Comparison of ENCODE assay signal across 8 cellular contexts in the genomic region with DNA sequence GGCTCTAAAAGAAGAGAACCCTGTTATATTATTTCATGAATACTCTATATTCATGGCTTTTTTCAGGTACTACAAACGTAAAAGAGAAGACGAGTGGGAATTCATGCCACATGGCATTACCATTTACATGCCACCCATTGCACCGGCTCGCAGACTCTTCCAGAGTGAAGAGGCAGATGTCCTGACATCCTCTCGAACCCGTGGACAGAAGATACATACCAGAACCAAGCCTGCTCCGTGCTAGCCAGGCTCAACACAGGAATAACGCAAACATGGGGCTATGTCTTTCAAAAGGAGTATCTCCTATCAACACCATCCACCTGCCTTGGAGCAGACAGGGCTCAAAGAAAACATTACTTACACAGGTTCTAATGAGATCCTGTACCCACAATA.
DNase-seq lines count a peak whose midpoint lies in the region; ATAC-seq, FAIRE-seq and TF ChIP-seq lines count a peak whose summit lies in the region.

No MANE protein-coding gene starts in this region.

- H3K27me3 Mint-ChIP-seq in activated CD4-positive, alpha-beta memory T cell treated with anti-CD3 and anti-CD28 coated beads, Interleukin-2, amount 10 ng/mL, durations not matched to agents 7 days and 5 days, result peaks cover 3% of the 10 kb centered on the region
- H3K27me3 Mint-ChIP-seq in activated CD4-positive, alpha-beta memory T cell treated with anti-CD3 and anti-CD28 coated beads for 36 hours, result no peaks in the 10 kb centered on the region
- H3K27me3 Mint-ChIP-seq in activated CD8-positive, alpha-beta T cell treated with anti-CD3 and anti-CD28 coated beads, Interleukin-2, amount 10 ng/mL, durations not matched to agents 7 days and 5 days (ENCODE audit: low read depth), result no peaks in the 10 kb centered on the region

- no peak overlapping the region for H3K4me3 Mint-ChIP-seq in activated CD4-positive, alpha-beta memory T cell treated with anti-CD3 and anti-CD28 coated beads, Interleukin-2, amount 10 ng/mL, durations not matched to agents 7 days and 5 days
- no peak overlapping the region for H3K4me3 Mint-ChIP-seq in activated CD4-positive, alpha-beta memory T cell treated with anti-CD3 and anti-CD28 coated beads for 36 hours
- peak overlapping the region; percentile 8 for H3K4me3 Mint-ChIP-seq in activated CD8-positive, alpha-beta T cell treated with anti-CD3 and anti-CD28 coated beads, Interleukin-2, amount 10 ng/mL, durations not matched to agents 7 days and 5 days

- H3K9me3 ChIP-seq in HepG2 (ENCODE audit: low read length) (no peaks in the 10 kb centered on the region), tibial artery (no peaks in the 10 kb centered on the region)

- no peak for FAIRE-seq in HepG2 (lab: Jason Lieb, UNC)

- peaks cover 2% of the 10 kb centered on the region for H3K9me3 Mint-ChIP-seq in activated CD4-positive, alpha-beta memory T cell treated with anti-CD3 and anti-CD28 coated beads, Interleukin-2, amount 10 ng/mL, durations not matched to agents 7 days and 5 days
- H3K9me3 Mint-ChIP-seq in activated CD4-positive, alpha-beta memory T cell treated with anti-CD3 and anti-CD28 coated beads for 36 hours, result no peaks in the 10 kb centered on the region
- H3K9me3 Mint-ChIP-seq in activated CD8-positive, alpha-beta T cell treated with anti-CD3 and anti-CD28 coated beads, Interleukin-2, amount 10 ng/mL, durations not matched to agents 7 days and 5 days (ENCODE audit: insufficient read depth), result no peaks in the 10 kb centered on the region

- H3K4me1 ChIP-seq in HepG2 (ENCODE audit: insufficient read depth, low read length), result peaks cover 53% of the 10 kb centered on the region
- peaks cover 0 to 52% (median 36%) of the 10 kb centered on the region in 4 donors for H3K4me1 ChIP-seq in tibial artery

- H3K36me3 Mint-ChIP-seq in activated CD4-positive, alpha-beta memory T cell treated with anti-CD3 and anti-CD28 coated beads, Interleukin-2, amount 10 ng/mL, durations not matched to agents 7 days and 5 days (ENCODE audit: low read depth), result peaks cover 48% of the 10 kb centered on the region
- peaks cover 38% of the 10 kb centered on the region for H3K36me3 Mint-ChIP-seq in activated CD4-positive, alpha-beta memory T cell treated with anti-CD3 and anti-CD28 coated beads for 36 hours
- H3K36me3 Mint-ChIP-seq in activated CD8-positive, alpha-beta T cell treated with anti-CD3 and anti-CD28 coated beads, Interleukin-2, amount 10 ng/mL, durations not matched to agents 7 days and 5 days (ENCODE audit: low read depth), result peaks cover 36% of the 10 kb centered on the region

- no peak for TF ChIP-seq CTCF in HepG2 (CRISPR knock-in tag; IDR thresholded peaks at IDR 0.05)
- no peak for TF ChIP-seq CTCF in tibial artery (IDR thresholded peaks at IDR 0.05)

- no peaks in the 10 kb centered on the region for H3K27me3 ChIP-seq in HepG2 (ENCODE audit: control insufficient read depth in 1 of 2, insufficient read depth in 2 of 2, low read length in 2 of 2)
- H3K27me3 ChIP-seq in tibial artery, result no peaks in the 10 kb centered on the region

- peaks cover 41% of the 10 kb centered on the region for H3K4me1 Mint-ChIP-seq in activated CD4-positive, alpha-beta memory T cell treated with anti-CD3 and anti-CD28 coated beads, Interleukin-2, amount 10 ng/mL, durations not matched to agents 7 days and 5 days
- peaks cover 37% of the 10 kb centered on the region for H3K4me1 Mint-ChIP-seq in activated CD4-positive, alpha-beta memory T cell treated with anti-CD3 and anti-CD28 coated beads for 36 hours (ENCODE audit: low read depth)
- H3K4me1 Mint-ChIP-seq in activated CD8-positive, alpha-beta T cell treated with anti-CD3 and anti-CD28 coated beads, Interleukin-2, amount 10 ng/mL, durations not matched to agents 7 days and 5 days (ENCODE audit: low read depth), result peaks cover 42% of the 10 kb centered on the region

- no peaks in the 10 kb centered on the region for H4K20me1 ChIP-seq in HepG2 (ENCODE audit: insufficient read depth, low read length)

- peak overlapping the region; percentile 75 for H3K27ac Mint-ChIP-seq in activated CD4-positive, alpha-beta memory T cell treated with anti-CD3 and anti-CD28 coated beads, Interleukin-2, amount 10 ng/mL, durations not matched to agents 7 days and 5 days
- no peak overlapping the region for H3K27ac Mint-ChIP-seq in activated CD4-positive, alpha-beta memory T cell treated with anti-CD3 and anti-CD28 coated beads for 36 hours
- peak overlapping the region; percentile 85 for H3K27ac Mint-ChIP-seq in activated CD8-positive, alpha-beta T cell treated with anti-CD3 and anti-CD28 coated beads, Interleukin-2, amount 10 ng/mL, durations not matched to agents 7 days and 5 days

- peak overlapping the region; percentile 31; the same call in 1 of the 2 replicates for H3K9ac ChIP-seq in HepG2 (ENCODE audit: insufficient read depth, low read depth, low read length)

- TF ChIP-seq RAD21 in HepG2 (CRISPR knock-in tag; IDR thresholded peaks at IDR 0.05), result no peak

- in situ Hi-C loops in HepG2 (cut with HindIII; ENCODE audit: extremely low pct_ligation_motif_present, low pct_unique_long_range_greater_than_20kb), result no loop called here

- no peak for TF ChIP-seq POLR2A in HepG2 (IDR thresholded peaks at IDR 0.05; ENCODE audit: insufficient read depth in 1 of 2, low read depth in 2 of 2, low read length in 2 of 2)

- POLR2A ChIA-PET in activated CD4-positive, alpha-beta memory T cell treated with anti-CD3 and anti-CD28 coated beads, Interleukin-2, amount 10 ng/mL, durations not matched to agents 7 days and 5 days (lab: Charles Lee), result interaction anchor here (0.7 to 2.1 kb wide), 14 partner anchors 16 to 616 kb away, joined by 3 to 8 read pairs (median 5); a partner anchor contains a TSS
- POLR2A ChIA-PET in activated CD4-positive, alpha-beta memory T cell treated with anti-CD3 and anti-CD28 coated beads for 36 hours (lab: Charles Lee), result interaction anchor here (0.9 to 1.5 kb wide), 3 partner anchors 40 to 132 kb away, joined by 3 to 10 read pairs (median 4); no protein-coding TSS in a partner anchor
- POLR2A ChIA-PET in activated CD8-positive, alpha-beta T cell treated with anti-CD3 and anti-CD28 coated beads, Interleukin-2, amount 10 ng/mL, durations not matched to agents 7 days and 5 days (lab: Charles Lee), result interaction anchor here (1.0 to 1.1 kb wide), 2 partner anchors 134 to 201 kb away, joined by 3 to 7 read pairs; a partner anchor contains a TSS
- POLR2A ChIA-PET in HepG2 (lab: Yijun Ruan, JAX), result interaction anchor here (0.6 to 1.2 kb wide), 11 partner anchors 10 to 249 kb away, joined by 3 to 5 read pairs (median 4); a partner anchor contains a TSS

- WGBS in HepG2 (ENCODE audit: low lambda C conversion rate), result 98% methylated on average over 8 of the region's 8 CpGs

- no peak overlapping the region for H2AFZ ChIP-seq in HepG2 (ENCODE audit: low read length)

- TF ChIP-seq EP300 in HepG2 (IDR thresholded peaks at IDR 0.05; ENCODE audit: low read depth in 2 of 2, low read length in 2 of 2) (no peak), HepG2 (CRISPR knock-in tag; IDR thresholded peaks at IDR 0.05; ENCODE audit: borderline replicate concordance) (no peak)

- ATAC-seq in activated CD8-positive, alpha-beta T cell treated with anti-CD3 and anti-CD28 coated beads, Interleukin-2, amount 10 ng/mL, durations not matched to agents 7 days and 5 days, result no peak
- ATAC-seq in HepG2, result no peak

- DNase-seq in activated CD4-positive, alpha-beta memory T cell treated with anti-CD3 and anti-CD28 coated beads, Interleukin-2, amount 10 ng/mL, durations not matched to agents 7 days and 5 days, result no peak
- no peak for DNase-seq in activated CD4-positive, alpha-beta memory T cell treated with anti-CD3 and anti-CD28 coated beads for 36 hours
- DNase-seq in activated CD8-positive, alpha-beta T cell treated with anti-CD3 and anti-CD28 coated beads, Interleukin-2, amount 10 ng/mL, durations not matched to agents 7 days and 5 days, result no peak
- DNase-seq in HepG2 (ENCODE audit: low spot score), result no peak
- DNase-seq in tibial artery, result no peak
- DNase-seq in HPDE6-E6E7 (ENCODE audit: extremely low spot score), result no peak
- no peak for DNase-seq in NCI-H2227 (lab: John Stamatoyannopoulos, UW; ENCODE audit: unreplicated experiment)
- no peak for DNase-seq in A172 (ENCODE audit: low spot score)

- H3K4me3 ChIP-seq in HepG2 (replicated peaks in 1 of 3; ENCODE audit: insufficient read depth in 1 of 3, low read depth in 2 of 3, low read length in 3 of 3) (no peak overlapping the region), tibial artery (no peak overlapping the region)

- no TSS peak for BruUV-seq in HepG2 (replicated peaks; lab: Mats Ljungman, UMichigan)

- CTCF ChIA-PET in activated CD4-positive, alpha-beta memory T cell treated with anti-CD3 and anti-CD28 coated beads, Interleukin-2, amount 10 ng/mL, durations not matched to agents 7 days and 5 days (lab: Charles Lee), result interaction anchor here (0.8 to 1.3 kb wide), 4 partner anchors 9 to 206 kb away, joined by 3 to 6 read pairs (median 4); no protein-coding TSS in a partner anchor
- CTCF ChIA-PET in activated CD4-positive, alpha-beta memory T cell treated with anti-CD3 and anti-CD28 coated beads for 36 hours (lab: Charles Lee), result interaction anchor here (0.6 to 1.2 kb wide), 4 partner anchors 34 to 295 kb away, joined by 3 to 6 read pairs (median 4); no protein-coding TSS in a partner anchor
- CTCF ChIA-PET in activated CD8-positive, alpha-beta T cell treated with anti-CD3 and anti-CD28 coated beads, Interleukin-2, amount 10 ng/mL, durations not matched to agents 7 days and 5 days (lab: Charles Lee), result interaction anchor here (0.7 to 2.2 kb wide), 9 partner anchors 13 to 198 kb away, joined by 3 to 10 read pairs (median 3); no protein-coding TSS in a partner anchor
- CTCF ChIA-PET in HepG2 (lab: Yijun Ruan, JAX; ENCODE audit: low intra/inter-chr PET ratio, low total read pairs), result no interaction called here

- H3K36me3 ChIP-seq in HepG2 (replicated peaks in 1 of 2; ENCODE audit: control insufficient read depth in 1 of 2, insufficient read depth in 2 of 2, low read length in 2 of 2) (no peaks in the 10 kb centered on the region), tibial artery (no peaks in the 10 kb centered on the region)

- H3K79me2 ChIP-seq in HepG2 (ENCODE audit: insufficient read depth, low read length), result no peaks in the 10 kb centered on the region

- intact Hi-C loops in activated CD4-positive, alpha-beta memory T cell treated with anti-CD3 and anti-CD28 coated beads for 36 hours (cut with micrococcal nuclease), result loop anchor here (2.0 to 5.0 kb wide), 4 partner anchors 115 to 335 kb away; no protein-coding TSS in a partner anchor
- intact Hi-C loops in HepG2 (cut with micrococcal nuclease; ENCODE audit: unreplicated experiment), result no loop called here
- intact Hi-C loops in tibial artery (cut with DNase I; ENCODE audit: low total_unique reads), result no loop called here

- no peak overlapping the region for H3K4me2 ChIP-seq in HepG2 (ENCODE audit: low read depth, low read length)

- H3K27ac ChIP-seq in HepG2 (ENCODE audit: extremely low read length, insufficient read depth, low read length) (peak overlapping the region; percentile 83), tibial artery (peak overlapping the region; percentile 62 to 64)
